19 cellular contexts compared by ENCODE assay signal in genomic region chr6:135854799-135855198, GRCh38. TPM values are rescaled to one million over a fixed set of nuclear protein-coding genes. Genes with fewer than 3 reads are reported as not detected.
DNase-seq lines count a peak whose midpoint lies in the region; ATAC-seq and TF ChIP-seq lines count a peak whose summit lies in the region.
"Had no signal": no experiment of that assay in that cellular context is flagged by ENCODE, and none has a peak within 500 bp of the region (broad histone marks: within the 10 kb centered on the region; RNA-seq: fewer than 3 reads in every experiment).

No MANE protein-coding gene starts in this region.

- no peak overlapping the region for H3K4me3 Mint-ChIP-seq in activated CD4-positive, alpha-beta T cell treated with anti-CD3 and anti-CD28 coated beads for 36 hours
- no peak overlapping the region for H3K4me3 Mint-ChIP-seq in activated CD4-positive, alpha-beta T cell treated with anti-CD3 and anti-CD28 coated beads, Interleukin-2, amount 10 ng/mL, durations not matched to agents 7 days and 5 days
- no peak overlapping the region for H3K4me3 Mint-ChIP-seq in stimulated activated effector memory CD8-positive, alpha-beta T cell treated with anti-CD3 and anti-CD28 coated beads, Interleukin-12 subunit alpha, Interleukin-12 subunit beta, amount 100 ng/mL, for 72 hours
- H3K4me3 Mint-ChIP-seq: activated naive CD4-positive, alpha-beta T cell treated with anti-CD3 and anti-CD28 coated beads for 36 hours had no signal

- H3K27me3 ChIP-seq in body of pancreas (no peaks in the 10 kb centered on the region), sigmoid colon (no peaks in the 10 kb centered on the region)
- H3K27me3 ChIP-seq: BLaER1 treated with 17β-estradiol and CSF1 and Interleukin-3, amounts not matched to agents 10 nM and 100 nM; MG63; right lobe of liver had no signal

- intact Hi-C loops in activated CD4-positive, alpha-beta T cell treated with anti-CD3 and anti-CD28 coated beads for 36 hours (cut with DNase I, micrococcal nuclease): loop anchor here in 1 of 2 experiments (5.0 kb wide), 3 partner anchors 53 to 357 kb away; partner anchors contain the start of gene AHI1
- intact Hi-C loops in body of pancreas (cut with DNase I) (no loop called here), sigmoid colon (cut with DNase I) (no loop called here)

- TF ChIP-seq CTCF in choroid plexus epithelial cell (conservative IDR thresholded peaks at IDR 0.05; ENCODE audit: low read depth, low read length): no peak
- no peak for TF ChIP-seq CTCF in body of pancreas (IDR thresholded peaks at IDR 0.05)
- TF ChIP-seq CTCF in sigmoid colon (IDR thresholded peaks at IDR 0.05): no peak

- H3K27ac ChIP-seq in body of pancreas (no peak overlapping the region), sigmoid colon (no peak overlapping the region)
- H3K27ac ChIP-seq: BLaER1 treated with 17β-estradiol and CSF1 and Interleukin-3, amounts not matched to agents 10 nM and 100 nM; PC-9; right lobe of liver had no signal

- no peaks in the 10 kb centered on the region for H3K9me3 ChIP-seq in body of pancreas
- H3K9me3 ChIP-seq in sigmoid colon: no peaks in the 10 kb centered on the region
- H3K9me3 ChIP-seq: BLaER1 treated with 17β-estradiol and CSF1 and Interleukin-3, amounts not matched to agents 10 nM and 100 nM; MG63; right lobe of liver had no signal

- H3K27ac Mint-ChIP-seq in activated CD4-positive, alpha-beta T cell treated with anti-CD3 and anti-CD28 coated beads for 36 hours: no peak overlapping the region
- H3K27ac Mint-ChIP-seq in activated CD4-positive, alpha-beta T cell treated with anti-CD3 and anti-CD28 coated beads, Interleukin-2, amount 10 ng/mL, durations not matched to agents 7 days and 5 days: no peak overlapping the region
- no peak overlapping the region for H3K27ac Mint-ChIP-seq in stimulated activated effector memory CD8-positive, alpha-beta T cell treated with anti-CD3 and anti-CD28 coated beads, Interleukin-12 subunit alpha, Interleukin-12 subunit beta, amount 100 ng/mL, for 72 hours
- H3K27ac Mint-ChIP-seq: activated naive CD4-positive, alpha-beta T cell treated with anti-CD3 and anti-CD28 coated beads for 36 hours had no signal

- peaks cover 31% of the 10 kb centered on the region for H3K4me1 Mint-ChIP-seq in activated CD4-positive, alpha-beta T cell treated with anti-CD3 and anti-CD28 coated beads for 36 hours
- peaks cover 26% of the 10 kb centered on the region for H3K4me1 Mint-ChIP-seq in activated CD4-positive, alpha-beta T cell treated with anti-CD3 and anti-CD28 coated beads, Interleukin-2, amount 10 ng/mL, durations not matched to agents 7 days and 5 days
- no peaks in the 10 kb centered on the region for H3K4me1 Mint-ChIP-seq in stimulated activated effector memory CD8-positive, alpha-beta T cell treated with anti-CD3 and anti-CD28 coated beads, Interleukin-12 subunit alpha, Interleukin-12 subunit beta, amount 100 ng/mL, for 72 hours

- POLR2A ChIA-PET in activated CD4-positive, alpha-beta T cell treated with anti-CD3 and anti-CD28 coated beads for 36 hours (lab: Charles Lee): no interaction called here
- POLR2A ChIA-PET in activated CD4-positive, alpha-beta T cell treated with anti-CD3 and anti-CD28 coated beads, Interleukin-2, amount 10 ng/mL, durations not matched to agents 7 days and 5 days (lab: Charles Lee): no interaction called here

- no peaks in the 10 kb centered on the region for H3K27me3 Mint-ChIP-seq in activated CD4-positive, alpha-beta T cell treated with anti-CD3 and anti-CD28 coated beads for 36 hours
- no peaks in the 10 kb centered on the region for H3K27me3 Mint-ChIP-seq in activated CD4-positive, alpha-beta T cell treated with anti-CD3 and anti-CD28 coated beads, Interleukin-2, amount 10 ng/mL, durations not matched to agents 7 days and 5 days
- H3K27me3 Mint-ChIP-seq: IgD-negative memory B cell had no signal

- H3K36me3 ChIP-seq in body of pancreas (replicated peaks in 1 of 2; ENCODE audit: insufficient read depth in 1 of 2, low read depth in 2 of 2) (no peaks in the 10 kb centered on the region), sigmoid colon (no peaks in the 10 kb centered on the region)
- H3K36me3 ChIP-seq: BLaER1 treated with 17β-estradiol and CSF1 and Interleukin-3, amounts not matched to agents 10 nM and 100 nM; right lobe of liver had no signal

- TF ChIP-seq POLR2A in body of pancreas (IDR thresholded peaks at IDR 0.05): no peak
- TF ChIP-seq POLR2A in sigmoid colon (IDR thresholded peaks at IDR 0.05): no peak

- WGBS in body of pancreas, 2 donors: 98 to 99% methylated on average over 2 of the region's 2 CpGs
- WGBS in sigmoid colon, 2 donors: 88 to 94% methylated on average over 2 of the region's 2 CpGs

- no peaks in the 10 kb centered on the region for H3K36me3 Mint-ChIP-seq in activated CD4-positive, alpha-beta T cell treated with anti-CD3 and anti-CD28 coated beads for 36 hours (ENCODE audit: low read depth)
- H3K36me3 Mint-ChIP-seq in activated CD4-positive, alpha-beta T cell treated with anti-CD3 and anti-CD28 coated beads, Interleukin-2, amount 10 ng/mL, durations not matched to agents 7 days and 5 days (ENCODE audit: low read depth): peaks cover 2% of the 10 kb centered on the region
- H3K36me3 Mint-ChIP-seq in stimulated activated effector memory CD8-positive, alpha-beta T cell treated with anti-CD3 and anti-CD28 coated beads, Interleukin-12 subunit alpha, Interleukin-12 subunit beta, amount 100 ng/mL, for 72 hours: no peaks in the 10 kb centered on the region
- H3K36me3 Mint-ChIP-seq: IgD-negative memory B cell had no signal

- H3K4me1 ChIP-seq in body of pancreas (peaks cover 4% of the 10 kb centered on the region), sigmoid colon (peaks cover 0 to 16% (median 13%) of the 10 kb centered on the region in 4 donors)

- no peak for TF ChIP-seq EP300 in sigmoid colon (IDR thresholded peaks at IDR 0.05)

- H3K4me3 ChIP-seq in choroid plexus epithelial cell (ENCODE audit: low read depth, low read length): peak overlapping the region; percentile 3
- no peak overlapping the region for H3K4me3 ChIP-seq in body of pancreas
- H3K4me3 ChIP-seq in sigmoid colon: no peak overlapping the region
- H3K4me3 ChIP-seq: BLaER1 treated with 17β-estradiol and CSF1 and Interleukin-3, amounts not matched to agents 10 nM and 100 nM; lung; PC-9; right lobe of liver had no signal

- ATAC-seq in activated CD4-positive, alpha-beta T cell treated with anti-CD3 and anti-CD28 coated beads for 36 hours: peak; percentile 68
- ATAC-seq in HG02870 (IDR thresholded peaks at IDR 0.05; ENCODE audit: unreplicated experiment): peak; percentile 75
- peak; percentile 84 for ATAC-seq in stimulated activated effector memory CD8-positive, alpha-beta T cell treated with anti-CD3 and anti-CD28 coated beads, Interleukin-12 subunit alpha, Interleukin-12 subunit beta, amount 100 ng/mL, for 72 hours
- ATAC-seq in body of pancreas: no peak
- ATAC-seq: right lobe of liver had no signal

- DNase-seq in activated CD4-positive, alpha-beta T cell treated with anti-CD3 and anti-CD28 coated beads for 36 hours: no peak
- no peak for DNase-seq in activated CD4-positive, alpha-beta T cell treated with anti-CD3 and anti-CD28 coated beads, Interleukin-2, amount 10 ng/mL, durations not matched to agents 7 days and 5 days
- no peak for DNase-seq in choroid plexus epithelial cell (ENCODE audit: low read depth)
- no peak for DNase-seq in stimulated activated effector memory CD8-positive, alpha-beta T cell treated with anti-CD3 and anti-CD28 coated beads, Interleukin-12 subunit alpha, Interleukin-12 subunit beta, amount 100 ng/mL, for 72 hours (ENCODE audit: low spot score in 2 of 2)
- no peak for DNase-seq in body of pancreas
- no peak for DNase-seq in sigmoid colon
- no peak for DNase-seq in SK-N-DZ (ENCODE audit: low spot score)
- DNase-seq: 8988T; activated naive CD4-positive, alpha-beta T cell treated with anti-CD3 and anti-CD28 coated beads for 36 hours; MG63; NCI-H1694; NCI-H2227 treated with DMSO at 0.1 percent for 48 hours; PC-9; right lobe of liver; stimulated activated CD4-positive, alpha-beta T cell treated with anti-CD3 and anti-CD28 coated beads, Interleukin-1b, Interleukin-23, amount 100 ng/mL, for 48 hours had no signal

- H3K9me3 Mint-ChIP-seq in activated CD4-positive, alpha-beta T cell treated with anti-CD3 and anti-CD28 coated beads for 36 hours (ENCODE audit: low read depth): no peaks in the 10 kb centered on the region
- H3K9me3 Mint-ChIP-seq in activated CD4-positive, alpha-beta T cell treated with anti-CD3 and anti-CD28 coated beads, Interleukin-2, amount 10 ng/mL, durations not matched to agents 7 days and 5 days: no peaks in the 10 kb centered on the region
- H3K9me3 Mint-ChIP-seq in stimulated activated effector memory CD8-positive, alpha-beta T cell treated with anti-CD3 and anti-CD28 coated beads, Interleukin-12 subunit alpha, Interleukin-12 subunit beta, amount 100 ng/mL, for 72 hours: no peaks in the 10 kb centered on the region
- H3K9me3 Mint-ChIP-seq: activated naive CD4-positive, alpha-beta T cell treated with anti-CD3 and anti-CD28 coated beads for 36 hours; IgD-negative memory B cell had no signal

- CTCF ChIA-PET in activated CD4-positive, alpha-beta T cell treated with anti-CD3 and anti-CD28 coated beads for 36 hours (lab: Charles Lee): interaction anchor here (0.8 to 3.2 kb wide), 4 partner anchors 11 to 55 kb away, joined by 3 to 6 read pairs (median 4); no protein-coding TSS in a partner anchor
- CTCF ChIA-PET in activated CD4-positive, alpha-beta T cell treated with anti-CD3 and anti-CD28 coated beads, Interleukin-2, amount 10 ng/mL, durations not matched to agents 7 days and 5 days (lab: Charles Lee): interaction anchor here (2.6 kb wide), 1 partner anchor 12 kb away, joined by 7 read pairs; no protein-coding TSS in a partner anchor

RNA-seq across cellular contexts. Expression of gene PDE7B, which starts 3.3 kb away (rescaled TPM):
- total RNA-seq in activated CD4-positive, alpha-beta T cell treated with anti-CD3 and anti-CD28 coated beads for 36 hours: 1 to 10 TPM in 1 of 2 experiments, under 1 TPM in 1; 0.73 to 1.1 TPM
- total RNA-seq in activated CD4-positive, alpha-beta T cell treated with anti-CD3 and anti-CD28 coated beads, Interleukin-2, amount 10 ng/mL, durations not matched to agents 7 days and 5 days: 1 to 10 TPM in 1 of 2 experiments, under 1 TPM in 1; 0.57 to 1.2 TPM
- total RNA-seq in body of pancreas (1 to 10 TPM; 1.0 to 2.3 TPM), sigmoid colon (10 to 100 TPM in 1 of 4 donors, 1 to 10 TPM in 3; 6.3 to 10.3 (median 8.9) TPM)
- polyA plus RNA-seq in sigmoid colon: 1 to 10 TPM; 1.1 to 1.4 (median 1.2) TPM
- 0.02 TPM in 1 of 2 replicates, not detected in the other for polyA plus RNA-seq in SK-N-DZ (2014; cell fraction: cytosol; rRNA removed)
- not detected in 2 replicates for polyA plus RNA-seq in SK-N-DZ (2014; cell fraction: nucleus; rRNA removed)
